Comparison of ENCODE assay signal across 8 cellular contexts in the genomic region with DNA sequence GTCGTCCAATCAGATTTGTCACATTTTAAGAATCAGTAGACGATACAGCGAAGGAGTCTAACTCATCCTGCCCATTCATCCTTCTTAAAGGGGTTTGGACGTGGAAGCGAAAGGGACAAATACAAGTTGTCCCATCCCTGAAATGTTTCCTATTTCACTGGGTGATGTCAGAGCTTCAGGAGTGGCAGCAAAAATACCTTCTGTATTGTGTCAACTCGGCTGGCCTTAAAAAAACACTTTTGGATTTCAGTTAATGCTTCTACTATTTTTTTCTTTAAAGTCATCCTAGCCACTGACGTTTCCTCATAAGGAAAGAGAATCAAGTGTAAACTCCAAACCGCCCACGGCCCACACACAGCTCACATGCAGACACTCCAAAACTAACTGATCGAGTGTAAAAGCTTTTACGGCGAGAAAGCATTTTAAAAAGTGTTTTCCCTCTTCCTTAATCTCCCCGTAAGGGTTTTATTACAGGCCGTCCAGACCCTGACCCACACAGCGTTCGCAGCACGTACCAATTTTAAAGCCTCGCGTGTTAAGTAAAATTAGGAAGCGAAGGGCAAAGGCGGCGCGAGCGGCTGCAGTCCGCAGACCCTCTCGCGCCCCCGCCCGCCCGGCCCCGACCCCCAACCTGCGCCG. TPM values are rescaled to one million over a fixed set of nuclear protein-coding genes. Genes with fewer than 3 reads are reported as not detected.
DNase-seq lines count a peak whose midpoint lies in the region; TF ChIP-seq lines count a peak whose summit lies in the region.

No MANE protein-coding gene starts in this region.

- in situ Hi-C loops in GM23248 (cut with MboI), result no loop called here

- TF ChIP-seq CTCF in glutamatergic neuron (IDR thresholded peaks at IDR 0.05; ENCODE audit: partially characterized antibody, unreplicated experiment), result no peak
- TF ChIP-seq CTCF in osteoblast (IDR thresholded peaks at IDR 0.05; ENCODE audit: extremely low read depth, low read depth, low read length), result no peak

- H3K4me3 Mint-ChIP-seq in glutamatergic neuron (ENCODE audit: unreplicated experiment), result peak overlapping the region; percentile 93

- H3K9me3 ChIP-seq in GM23248 (ENCODE audit: low read depth) (no peaks in the 10 kb centered on the region), osteoblast (ENCODE audit: low read depth, low read length) (no peaks in the 10 kb centered on the region)

- H3K9me3 Mint-ChIP-seq in glutamatergic neuron (ENCODE audit: unreplicated experiment), result peaks cover 3% of the 10 kb centered on the region

- H4K20me1 ChIP-seq in GM23248 (ENCODE audit: insufficient read depth), result no peaks in the 10 kb centered on the region
- no peaks in the 10 kb centered on the region for H4K20me1 ChIP-seq in osteoblast (ENCODE audit: insufficient read depth, low read length)

- H2AFZ ChIP-seq in GM23248, result peak overlapping the region; percentile 77
- H2AFZ ChIP-seq in osteoblast (ENCODE audit: low read length), result peak overlapping the region; percentile 60

- no peaks in the 10 kb centered on the region for H3K9me2 ChIP-seq in GM23248 (ENCODE audit: insufficient read depth)

- peaks cover 9% of the 10 kb centered on the region for H3K4me1 Mint-ChIP-seq in glutamatergic neuron (ENCODE audit: low read depth, unreplicated experiment)

- no peaks in the 10 kb centered on the region for H3K27me3 Mint-ChIP-seq in glutamatergic neuron (ENCODE audit: unreplicated experiment)

- peak; percentile 80 for DNase-seq in EL
- DNase-seq in GM23248, result peak; percentile 91
- DNase-seq in NCI-H2171 (lab: John Stamatoyannopoulos, UW), result peak; percentile 29
- peak; percentile 54 for DNase-seq in activated naive CD4-positive, alpha-beta T cell treated with anti-CD3 and anti-CD28 coated beads, Interleukin-2, amount 50 U/mL, for 16 hours
- DNase-seq in glutamatergic neuron, result peak; percentile 15
- peak; percentile 91 for DNase-seq in osteoblast (ENCODE audit: insufficient read length, low spot score, missing footprints)
- no peak for DNase-seq in KG1 (lab: John Stamatoyannopoulos, UW)
- no peak for DNase-seq in T1000 (lab: John Stamatoyannopoulos, UW)

- H3F3A ChIP-seq in GM23248 (ENCODE audit: insufficient read depth), result peaks cover 46% of the 10 kb centered on the region

- H3K4me3 ChIP-seq in GM23248 (peak overlapping the region; percentile 81), osteoblast (ENCODE audit: insufficient read depth, low read length) (peak overlapping the region; percentile 86)

- peak overlapping the region; percentile 81 for H3K27ac Mint-ChIP-seq in glutamatergic neuron (ENCODE audit: unreplicated experiment)

- no peaks in the 10 kb centered on the region for H3K27me3 ChIP-seq in GM23248 (replicated peaks; ENCODE audit: insufficient read depth)
- no peaks in the 10 kb centered on the region for H3K27me3 ChIP-seq in osteoblast (ENCODE audit: insufficient read depth, low read length)

- H3K36me3 ChIP-seq in GM23248 (ENCODE audit: low read depth) (peaks cover 8% of the 10 kb centered on the region), osteoblast (ENCODE audit: insufficient read depth, low read length) (peaks cover 22% of the 10 kb centered on the region)

- WGBS in GM23248 (ENCODE audit: low coverage in 1 of 2, low lambda C conversion rate in 2 of 2, missing lambda C conversion rate in 2 of 2), 2 experiments, result 0 to 1% methylated on average over 31 to 33 of the region's 33 CpGs

- H3K27ac ChIP-seq in GM23248 (peak overlapping the region; percentile 89), osteoblast (ENCODE audit: low read depth, low read length) (peak overlapping the region; percentile 89)

- peak overlapping the region; percentile 99 for H3K4me2 ChIP-seq in GM23248 (ENCODE audit: unreplicated experiment)
- peak overlapping the region; percentile 93 for H3K4me2 ChIP-seq in osteoblast (ENCODE audit: insufficient read depth, low read length)

- H3K36me3 Mint-ChIP-seq in glutamatergic neuron (ENCODE audit: unreplicated experiment), result no peaks in the 10 kb centered on the region

- H3K79me2 ChIP-seq in GM23248 (ENCODE audit: insufficient read depth) (peaks cover 38% of the 10 kb centered on the region), osteoblast (ENCODE audit: insufficient read depth, low read length) (peaks cover 14% of the 10 kb centered on the region)

- peak overlapping the region; percentile 92 for H3K9ac ChIP-seq in GM23248

- peaks cover 50% of the 10 kb centered on the region for H3K4me1 ChIP-seq in GM23248 (ENCODE audit: insufficient read depth)
- peaks cover 47% of the 10 kb centered on the region for H3K4me1 ChIP-seq in osteoblast (ENCODE audit: insufficient read depth, low read length)

RNA-seq across cellular contexts. Expression of gene CFL2, which starts 0.6 kb away (rescaled TPM):
- 92.2 and 103 TPM in 2 replicates for total RNA-seq in GM23248 (2014; rRNA removed; shearing (Covaris generic))
- polyA plus RNA-seq in GM23248 (2016; fragmentation: Nextera tagmentation; extraction: Ambion mirVana), result 183 and 185 TPM in 2 replicates
- total RNA-seq in glutamatergic neuron (ENCODE audit: unreplicated experiment), result 57.6 TPM
- 114 TPM in 2 replicates for total RNA-seq in osteoblast

Comparison
In these comparisons a context has a peak if more than half of its experiments do, and no peak if none do; other contexts are left out.
1. DNase-seq: peak in EL (single experiment), GM23248 (single experiment), NCI-H2171 (single experiment), activated naive CD4-positive, alpha-beta T cell treated with anti-CD3 and anti-CD28 coated beads, Interleukin-2, amount 50 U/mL, for 16 hours (single experiment), glutamatergic neuron (single experiment) and osteoblast (single experiment); none in KG1 (single experiment) and T1000 (single experiment).